ENCODE assay signal across 8 cellular contexts in the genomic region with DNA sequence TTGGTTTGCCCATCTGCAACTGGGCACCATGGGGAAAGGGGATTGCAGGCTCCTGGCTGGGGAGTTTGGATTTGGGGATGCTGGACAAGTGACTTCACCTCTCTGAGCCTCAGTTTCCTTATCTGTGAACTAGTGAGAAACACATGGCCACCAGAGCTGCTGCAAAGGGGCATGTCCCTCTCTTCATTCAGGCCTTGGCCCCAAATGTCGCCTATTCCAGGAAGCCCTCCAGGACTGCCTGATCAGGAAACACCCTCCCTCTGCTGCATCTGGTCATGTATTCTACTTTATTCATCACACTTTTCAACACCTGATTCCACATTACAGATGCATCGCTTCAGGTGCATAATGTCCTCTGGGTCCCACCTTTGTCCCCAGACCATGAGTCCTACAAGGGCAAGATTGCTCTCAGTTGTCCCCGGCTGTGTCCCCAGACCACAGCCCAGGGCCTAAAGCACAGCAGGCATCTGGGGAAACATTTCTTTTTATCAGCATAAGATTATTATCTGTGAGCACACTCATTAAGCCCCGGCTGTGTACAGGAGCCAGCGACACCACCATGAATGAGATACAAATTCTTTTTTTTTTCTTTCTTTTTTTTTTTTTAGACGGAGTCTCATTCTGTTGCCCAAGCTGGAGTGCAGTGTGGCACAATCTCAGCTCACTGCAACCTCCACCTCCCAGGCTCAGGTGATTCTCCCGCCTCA. TPM values are rescaled to one million over a fixed set of nuclear protein-coding genes. Genes with fewer than 3 reads are reported as not detected.
A peak's percentile ranks its signal among the peaks of the same experiment; 100 is the strongest.
DNase-seq lines count a peak whose midpoint lies in the region; ATAC-seq and TF ChIP-seq lines count a peak whose summit lies in the region.

No MANE protein-coding gene starts in this region.

- no peak for TF ChIP-seq POLR2A in upper lobe of left lung (IDR thresholded peaks at IDR 0.05)

- peaks cover 59% of the 10 kb centered on the region for H3K27me3 Mint-ChIP-seq in activated naive CD4-positive, alpha-beta T cell treated with anti-CD3 and anti-CD28 coated beads, Interleukin-2, amount 10 ng/mL, durations not matched to agents 7 days and 5 days
- H3K27me3 Mint-ChIP-seq in activated T-helper 1 cell treated with anti-CD3 and anti-CD28 coated beads, Interleukin-12 subunit alpha, Interleukin-12 subunit beta, Interleukin-2, Interleukin-4 antibody, amounts not matched to agents 30 ng/mL and 10 ng/mL and 1 ng/mL, durations not matched to agents 14 hours and 24 hours and 36 hours (ENCODE audit: insufficient read depth), result peaks cover 4% of the 10 kb centered on the region

- H3K36me3 ChIP-seq in liver (ENCODE audit: control insufficient read depth in 4 of 4, insufficient read depth in 3 of 4, low read depth in 1 of 4, low read length in 3 of 4) (no peaks in the 10 kb centered on the region), upper lobe of left lung (no peaks in the 10 kb centered on the region)

- peak overlapping the region; percentile 68 to 77 for H3K9ac ChIP-seq in liver (ENCODE audit: low read depth in 1 of 2, low read length in 2 of 2)

- intact Hi-C loops in activated T-helper 1 cell treated with anti-CD3 and anti-CD28 coated beads, Interleukin-12 subunit alpha, Interleukin-12 subunit beta, Interleukin-2, Interleukin-4 antibody, amounts not matched to agents 30 ng/mL and 10 ng/mL and 1 ng/mL, durations not matched to agents 14 hours and 24 hours and 36 hours (cut with micrococcal nuclease), result loop anchor here (1.0 kb wide), 5 partner anchors 10 to 41 kb away; a partner anchor contains a TSS

- peaks cover 48% of the 10 kb centered on the region for H3K4me1 Mint-ChIP-seq in activated naive CD4-positive, alpha-beta T cell treated with anti-CD3 and anti-CD28 coated beads, Interleukin-2, amount 10 ng/mL, durations not matched to agents 7 days and 5 days
- H3K4me1 Mint-ChIP-seq in activated T-helper 1 cell treated with anti-CD3 and anti-CD28 coated beads, Interleukin-12 subunit alpha, Interleukin-12 subunit beta, Interleukin-2, Interleukin-4 antibody, amounts not matched to agents 30 ng/mL and 10 ng/mL and 1 ng/mL, durations not matched to agents 14 hours and 24 hours and 36 hours (ENCODE audit: low read depth), result peaks cover 52% of the 10 kb centered on the region

- H3K27me3 ChIP-seq in liver (ENCODE audit: control insufficient read depth in 4 of 4, insufficient read depth in 4 of 4, low read length in 3 of 4) (no peaks in the 10 kb centered on the region), upper lobe of left lung (no peaks in the 10 kb centered on the region)

- H3K4me1 ChIP-seq in liver (ENCODE audit: control insufficient read depth in 4 of 4, insufficient read depth in 4 of 4, low read length in 3 of 4), result peaks cover 2 to 29% (median 17%) of the 10 kb centered on the region in 4 donors
- peaks cover 27 to 40% (median 29%) of the 10 kb centered on the region in 4 donors for H3K4me1 ChIP-seq in upper lobe of left lung

- peaks cover 8% of the 10 kb centered on the region for H3K36me3 Mint-ChIP-seq in activated naive CD4-positive, alpha-beta T cell treated with anti-CD3 and anti-CD28 coated beads, Interleukin-2, amount 10 ng/mL, durations not matched to agents 7 days and 5 days
- peaks cover 10% of the 10 kb centered on the region for H3K36me3 Mint-ChIP-seq in activated T-helper 1 cell treated with anti-CD3 and anti-CD28 coated beads, Interleukin-12 subunit alpha, Interleukin-12 subunit beta, Interleukin-2, Interleukin-4 antibody, amounts not matched to agents 30 ng/mL and 10 ng/mL and 1 ng/mL, durations not matched to agents 14 hours and 24 hours and 36 hours (ENCODE audit: low read depth)

- TF ChIP-seq CTCF in liver (IDR thresholded peaks at IDR 0.05; ENCODE audit: low read depth, low read length, missing input control) (no peak), upper lobe of left lung (IDR thresholded peaks at IDR 0.05) (no peak)

- H3K27ac ChIP-seq in liver (ENCODE audit: low read depth in 1 of 2, low read length in 2 of 2) (peak overlapping the region; percentile 90 to 96), upper lobe of left lung (peak overlapping the region in 3 of 4 donors; percentile 63 to 82 (median 80))

- ATAC-seq in upper lobe of left lung (ENCODE audit: low FRiP score in 2 of 2) (no peak), GM18498 (IDR thresholded peaks at IDR 0.05; ENCODE audit: unreplicated experiment) (no peak)

- peaks cover 7% of the 10 kb centered on the region for H3K9me3 Mint-ChIP-seq in activated naive CD4-positive, alpha-beta T cell treated with anti-CD3 and anti-CD28 coated beads, Interleukin-2, amount 10 ng/mL, durations not matched to agents 7 days and 5 days
- peaks cover 10% of the 10 kb centered on the region for H3K9me3 Mint-ChIP-seq in activated T-helper 1 cell treated with anti-CD3 and anti-CD28 coated beads, Interleukin-12 subunit alpha, Interleukin-12 subunit beta, Interleukin-2, Interleukin-4 antibody, amounts not matched to agents 30 ng/mL and 10 ng/mL and 1 ng/mL, durations not matched to agents 14 hours and 24 hours and 36 hours

- no peak for TF ChIP-seq RAD21 in liver (IDR thresholded peaks at IDR 0.05)

- TF ChIP-seq EP300 in upper lobe of left lung (IDR thresholded peaks at IDR 0.05), result no peak

- 70% methylated on average over 7 of the region's 7 CpGs for WGBS in liver
- 78 to 80% methylated on average over 7 of the region's 7 CpGs for WGBS in upper lobe of left lung, 2 donors

- DNase-seq in activated naive CD4-positive, alpha-beta T cell treated with anti-CD3 and anti-CD28 coated beads, Interleukin-2, amount 10 ng/mL, durations not matched to agents 7 days and 5 days, result no peak
- DNase-seq in activated naive CD4-positive, alpha-beta T cell (lab: John Stamatoyannopoulos, UW), result no peak
- no peak for DNase-seq in activated T-helper 1 cell treated with anti-CD3 and anti-CD28 coated beads, Interleukin-12 subunit alpha, Interleukin-12 subunit beta, Interleukin-2, Interleukin-4 antibody, amounts not matched to agents 30 ng/mL and 10 ng/mL and 1 ng/mL, durations not matched to agents 14 hours and 24 hours and 36 hours (ENCODE audit: low spot score)
- no peak for DNase-seq in upper lobe of left lung
- DNase-seq in T-helper 9 cell, result no peak
- DNase-seq in central memory CD4-positive, alpha-beta T cell, result no peak

- peak overlapping the region; percentile 30 to 41 (median 30) for H3K4me3 ChIP-seq in liver (ENCODE audit: low read depth in 1 of 3, low read length in 3 of 3)
- peak overlapping the region in 3 of 4 donors; percentile 32 to 50 (median 48) for H3K4me3 ChIP-seq in upper lobe of left lung

- CTCF ChIA-PET in activated naive CD4-positive, alpha-beta T cell treated with anti-CD3 and anti-CD28 coated beads, Interleukin-2, amount 10 ng/mL, durations not matched to agents 7 days and 5 days (lab: Charles Lee), result interaction anchor here (0.6 to 3.3 kb wide), 6 partner anchors 13 to 703 kb away, joined by 3 to 34 read pairs (median 5); a partner anchor contains a TSS

- peak overlapping the region; percentile 91 for H3K27ac Mint-ChIP-seq in activated naive CD4-positive, alpha-beta T cell treated with anti-CD3 and anti-CD28 coated beads, Interleukin-2, amount 10 ng/mL, durations not matched to agents 7 days and 5 days
- peak overlapping the region; percentile 93 for H3K27ac Mint-ChIP-seq in activated T-helper 1 cell treated with anti-CD3 and anti-CD28 coated beads, Interleukin-12 subunit alpha, Interleukin-12 subunit beta, Interleukin-2, Interleukin-4 antibody, amounts not matched to agents 30 ng/mL and 10 ng/mL and 1 ng/mL, durations not matched to agents 14 hours and 24 hours and 36 hours

- H3K9me3 ChIP-seq in liver (ENCODE audit: control insufficient read depth in 4 of 4, low read length in 3 of 4), result no peaks in the 10 kb centered on the region
- no peaks in the 10 kb centered on the region for H3K9me3 ChIP-seq in upper lobe of left lung

- peak overlapping the region; percentile 63 for H3K4me3 Mint-ChIP-seq in activated naive CD4-positive, alpha-beta T cell treated with anti-CD3 and anti-CD28 coated beads, Interleukin-2, amount 10 ng/mL, durations not matched to agents 7 days and 5 days
- peak overlapping the region; percentile 59 for H3K4me3 Mint-ChIP-seq in activated T-helper 1 cell treated with anti-CD3 and anti-CD28 coated beads, Interleukin-12 subunit alpha, Interleukin-12 subunit beta, Interleukin-2, Interleukin-4 antibody, amounts not matched to agents 30 ng/mL and 10 ng/mL and 1 ng/mL, durations not matched to agents 14 hours and 24 hours and 36 hours

TF ChIP-seq in liver, 16 proteins besides CTCF, POLR2A, EP300 and RAD21:
- TF ChIP-seq HNF4G (IDR thresholded peaks at IDR 0.05) (no peak), TAF1 (conservative IDR thresholded peaks at IDR 0.05) (peak; percentile 17)

RNA-seq across cellular contexts. Expression of a gene that starts 37.5 kb away (rescaled TPM):
- total RNA-seq in activated T-helper 1 cell treated with anti-CD3 and anti-CD28 coated beads, Interleukin-12 subunit alpha, Interleukin-12 subunit beta, Interleukin-2, Interleukin-4 antibody, amounts not matched to agents 30 ng/mL and 10 ng/mL and 1 ng/mL, durations not matched to agents 14 hours and 24 hours and 36 hours, result 45.0 and 46.1 TPM in 2 replicates
- total RNA-seq in liver, result 10 to 100 TPM in 1 of 2 donors, 1 to 10 TPM in 1; 7.6 to 32.3 TPM
- 1 to 10 TPM; 2.7 to 5.3 TPM for polyA plus RNA-seq in liver
- total RNA-seq in upper lobe of left lung, result 100 to 1,000 TPM in 2 of 6 donors, 10 to 100 TPM in 4; 53.6 to 253 (median 78.8) TPM

RNA-seq across cellular contexts. Expression of a gene that starts 41.3 kb away (rescaled TPM):
- 44.5 and 47.5 TPM in 2 replicates for total RNA-seq in activated T-helper 1 cell treated with anti-CD3 and anti-CD28 coated beads, Interleukin-12 subunit alpha, Interleukin-12 subunit beta, Interleukin-2, Interleukin-4 antibody, amounts not matched to agents 30 ng/mL and 10 ng/mL and 1 ng/mL, durations not matched to agents 14 hours and 24 hours and 36 hours
- 1 to 10 TPM; 1.3 to 2.4 TPM for total RNA-seq in liver
- polyA plus RNA-seq in liver, result under 1 TPM; 0.43 to 0.90 TPM
- 10 to 100 TPM in 1 of 6 donors, 1 to 10 TPM in 5; 2.6 to 13.2 (median 8.6) TPM for total RNA-seq in upper lobe of left lung

RNA-seq across cellular contexts. Expression of a gene that starts 52.1 kb away (rescaled TPM):
- total RNA-seq in activated T-helper 1 cell treated with anti-CD3 and anti-CD28 coated beads, Interleukin-12 subunit alpha, Interleukin-12 subunit beta, Interleukin-2, Interleukin-4 antibody, amounts not matched to agents 30 ng/mL and 10 ng/mL and 1 ng/mL, durations not matched to agents 14 hours and 24 hours and 36 hours, result 16.5 and 17.6 TPM in 2 replicates
- total RNA-seq in liver (10 to 100 TPM in 1 of 2 donors, 1 to 10 TPM in 1; 8.6 to 10.6 TPM), upper lobe of left lung (10 to 100 TPM in 4 of 6 donors, 1 to 10 TPM in 2; 9.3 to 67.1 (median 27.5) TPM)
- 1 to 10 TPM; 4.3 to 4.7 TPM for polyA plus RNA-seq in liver
